Comparison of ENCODE assay signal across 11 cellular contexts in the genomic region with DNA sequence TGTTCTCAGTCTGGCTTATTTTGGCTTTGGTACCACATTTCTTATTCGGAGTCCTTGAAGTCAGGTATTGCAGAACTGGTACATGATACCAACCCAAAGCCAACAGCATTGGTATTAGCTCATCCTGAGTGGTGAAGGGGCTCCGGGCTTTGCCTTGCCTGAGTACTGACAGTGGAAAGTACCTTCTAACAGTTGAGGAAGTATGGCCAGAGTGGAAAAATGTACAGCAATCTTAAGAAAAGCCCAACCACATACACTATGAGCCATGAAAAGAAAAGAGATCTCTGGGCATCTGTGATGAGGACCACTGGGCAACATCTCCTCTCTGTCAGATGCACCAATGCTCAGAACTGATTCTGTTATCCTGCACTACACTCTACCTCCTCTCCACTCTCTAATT. TPM values are rescaled to one million over a fixed set of nuclear protein-coding genes. Genes with fewer than 3 reads are reported as not detected.
DNase-seq lines count a peak whose midpoint lies in the region; ATAC-seq and TF ChIP-seq lines count a peak whose summit lies in the region.
"Had no signal": no experiment of that assay in that cellular context is flagged by ENCODE, and none has a peak within 500 bp of the region (broad histone marks: within the 10 kb centered on the region; RNA-seq: fewer than 3 reads in every experiment).

No MANE protein-coding gene starts in this region.

- H3K27me3 Mint-ChIP-seq in activated CD4-positive, alpha-beta T cell treated with anti-CD3 and anti-CD28 coated beads, Interleukin-2, amount 10 ng/mL, durations not matched to agents 24 days and 14 days, result no peaks in the 10 kb centered on the region
- no peaks in the 10 kb centered on the region for H3K27me3 Mint-ChIP-seq in T-cell

- peak overlapping the region; percentile 94 for H3K27ac Mint-ChIP-seq in activated CD4-positive, alpha-beta T cell treated with anti-CD3 and anti-CD28 coated beads, Interleukin-2, amount 10 ng/mL, durations not matched to agents 24 days and 14 days
- H3K27ac Mint-ChIP-seq in T-cell, result peak overlapping the region; percentile 85 to 93

- POLR2A ChIA-PET in T-cell (lab: Charles Lee), result interaction anchor here (0.6 to 0.9 kb wide), 2 partner anchors 12 to 20 kb away, joined by 3 to 13 read pairs; no protein-coding TSS in a partner anchor

- intact Hi-C loops in activated CD4-positive, alpha-beta T cell treated with anti-CD3 and anti-CD28 coated beads, Interleukin-2, amount 10 ng/mL, durations not matched to agents 24 days and 14 days (cut with micrococcal nuclease), result loop anchor here (1.0 kb wide), 2 partner anchors 8 to 9 kb away; a partner anchor contains a TSS
- intact Hi-C loops in spleen (cut with DNase I; ENCODE audit: low total_unique reads), result loop anchor here (10.0 kb wide), 1 partner anchor 111 kb away; no protein-coding TSS in a partner anchor
- intact Hi-C loops in mammary epithelial cell (cut with micrococcal nuclease), result no loop called here

- peak; percentile 33 for ATAC-seq in HG02870 (IDR thresholded peaks at IDR 0.05; ENCODE audit: unreplicated experiment)
- ATAC-seq in T-cell (replicated peaks in 1 of 4), result peak in 1 of 4 experiments; percentile 17
- no peak for ATAC-seq in GM19328 (IDR thresholded peaks at IDR 0.05; ENCODE audit: unreplicated experiment)
- ATAC-seq: A549 had no signal

- DNase-seq in activated CD4-positive, alpha-beta T cell treated with anti-CD3 and anti-CD28 coated beads, Interleukin-2, amount 10 ng/mL, durations not matched to agents 24 days and 14 days, result peak; percentile 82
- DNase-seq in activated CD4-positive, alpha-beta T cell treated with anti-CD3 and anti-CD28 coated beads for 1 hour, result no peak
- DNase-seq in T-cell, result peak in 6 of 34 experiments; percentile 15 to 38 (median 21)
- DNase-seq in spleen, result no peak
- DNase-seq in GM03348 (ENCODE audit: low spot score), result no peak
- no peak for DNase-seq in mammary epithelial cell

- H3K4me3 ChIP-seq in spleen, result peak overlapping the region in 1 of 8 donors; percentile 49
- H3K4me3 ChIP-seq in mammary epithelial cell (replicated peaks in 1 of 3; ENCODE audit: insufficient read depth in 1 of 3, low read depth in 2 of 3, low read length in 3 of 3), result no peak overlapping the region
- H3K4me3 ChIP-seq: A549 had no signal

- TF ChIP-seq CTCF in spleen (IDR thresholded peaks at IDR 0.05 in 8 of 11, conservative IDR thresholded peaks at IDR 0.05 in 3 of 11) (no peak), mammary epithelial cell (conservative IDR thresholded peaks at IDR 0.05 in 1 of 2, IDR thresholded peaks at IDR 0.05 in 1 of 2; ENCODE audit: extremely low read depth in 1 of 2, insufficient read depth in 1 of 2, low read depth in 1 of 2, low read length in 2 of 2) (no peak)

- WGBS in spleen, 5 donors, result 24 to 48% (median 35%) methylated on average over 2 of the region's 2 CpGs
- 95% methylated on average over 2 of the region's 2 CpGs for WGBS in mammary epithelial cell (ENCODE audit: low coverage, missing lambda C conversion rate)

- H3K4me1 Mint-ChIP-seq in activated CD4-positive, alpha-beta T cell treated with anti-CD3 and anti-CD28 coated beads, Interleukin-2, amount 10 ng/mL, durations not matched to agents 24 days and 14 days, result peaks cover 83% of the 10 kb centered on the region
- peaks cover 97 to 100% (median 97%) of the 10 kb centered on the region in 3 donors for H3K4me1 Mint-ChIP-seq in T-cell

- no peaks in the 10 kb centered on the region for H3K9me3 Mint-ChIP-seq in activated CD4-positive, alpha-beta T cell treated with anti-CD3 and anti-CD28 coated beads, Interleukin-2, amount 10 ng/mL, durations not matched to agents 24 days and 14 days
- H3K9me3 Mint-ChIP-seq in T-cell, result no peaks in the 10 kb centered on the region

- in situ Hi-C loops in mammary epithelial cell (cut with MboI; ENCODE audit: low sequenced_read_pairs in 2 of 2), result no loop called here

- peaks cover 0 to 38% (median 0%) of the 10 kb centered on the region in 6 donors for H3K36me3 ChIP-seq in spleen
- no peaks in the 10 kb centered on the region for H3K36me3 ChIP-seq in mammary epithelial cell (ENCODE audit: insufficient read depth, low read length)

- peak overlapping the region; percentile 82 for H3K4me3 Mint-ChIP-seq in activated CD4-positive, alpha-beta T cell treated with anti-CD3 and anti-CD28 coated beads, Interleukin-2, amount 10 ng/mL, durations not matched to agents 24 days and 14 days
- H3K4me3 Mint-ChIP-seq in T-cell, result peak overlapping the region; percentile 59 to 90 (median 78)
- H3K4me3 Mint-ChIP-seq: neural crest cell had no signal

- no peak overlapping the region for H3K9ac ChIP-seq in mammary epithelial cell (ENCODE audit: insufficient read depth, low read length)

- H3K4me1 ChIP-seq in spleen, result peaks cover 65 to 100% (median 90%) of the 10 kb centered on the region in 6 donors
- H3K4me1 ChIP-seq in mammary epithelial cell (ENCODE audit: insufficient read depth, low read length), result no peaks in the 10 kb centered on the region
- H3K4me1 ChIP-seq: A549 had no signal

- H2AFZ ChIP-seq in mammary epithelial cell (ENCODE audit: low read depth, low read length), result no peak overlapping the region

- no peak overlapping the region for H3K4me2 ChIP-seq in mammary epithelial cell (ENCODE audit: insufficient read depth, low read depth, low read length)
- H3K4me2 ChIP-seq: A549 had no signal

- CTCF ChIA-PET in T-cell (lab: Charles Lee), result interaction anchor here (1.0 to 5.5 kb wide), 7 partner anchors 9 to 147 kb away, joined by 3 to 73 read pairs (median 10); a partner anchor contains a TSS
- CTCF ChIA-PET in mammary epithelial cell (lab: Charles Lee; ENCODE audit: low non-redundant PET), result no interaction called here

- H3K27ac ChIP-seq in spleen (peak overlapping the region; percentile 22 to 94 (median 86)), mammary epithelial cell (ENCODE audit: insufficient read depth, low read depth, low read length) (no peak overlapping the region)
- H3K27ac ChIP-seq: A549 had no signal

- no peaks in the 10 kb centered on the region for H3K27me3 ChIP-seq in spleen (replicated peaks in 1 of 7)
- H3K27me3 ChIP-seq in mammary epithelial cell (ENCODE audit: insufficient read depth, low read length), result no peaks in the 10 kb centered on the region

- no TSS peak for BruUV-seq in mammary epithelial cell (replicated peaks; lab: Mats Ljungman, UMichigan)

- no peaks in the 10 kb centered on the region for H3K79me2 ChIP-seq in mammary epithelial cell (ENCODE audit: insufficient read depth, low read length)

- dilution Hi-C loops in mammary epithelial cell (cut with HindIII; ENCODE audit: low sequenced_read_pairs), result no loop called here

- TF ChIP-seq POLR2A in spleen (IDR thresholded peaks at IDR 0.05), result no peak

- no peaks in the 10 kb centered on the region for H4K20me1 ChIP-seq in mammary epithelial cell (ENCODE audit: insufficient read depth, low read length)

- no peaks in the 10 kb centered on the region for H3K9me3 ChIP-seq in spleen
- H3K9me3 ChIP-seq in mammary epithelial cell (replicated peaks; ENCODE audit: insufficient read depth, low read length), result no peaks in the 10 kb centered on the region
- H3K9me3 ChIP-seq: A549 had no signal

- H3K36me3 Mint-ChIP-seq in activated CD4-positive, alpha-beta T cell treated with anti-CD3 and anti-CD28 coated beads, Interleukin-2, amount 10 ng/mL, durations not matched to agents 24 days and 14 days (ENCODE audit: low read depth), result peaks cover 70% of the 10 kb centered on the region
- peaks cover 24% of the 10 kb centered on the region for H3K36me3 Mint-ChIP-seq in T-cell

RNA-seq across cellular contexts. Expression of a gene that starts 8.3 kb away (rescaled TPM):
- total RNA-seq in activated CD4-positive, alpha-beta T cell treated with anti-CD3 and anti-CD28 coated beads, Interleukin-2, amount 10 ng/mL, durations not matched to agents 24 days and 14 days, result 758 and 792 TPM in 2 replicates
- total RNA-seq in T-cell (100 to 1,000 TPM; 338 to 574 (median 413) TPM), spleen (100 to 1,000 TPM; 488 to 968 (median 620) TPM), mammary epithelial cell (100 to 1,000 TPM; 149 to 454 TPM)
- polyA plus RNA-seq in spleen (100 to 1,000 TPM; 155 to 226 (median 206) TPM), mammary epithelial cell (1.2 TPM)
- polyA minus RNA-seq in mammary epithelial cell, result 1.1 TPM

RNA-seq across cellular contexts. Expression of a gene that starts 38.1 kb away (rescaled TPM):
- 0.26 and 0.40 TPM in 2 replicates for total RNA-seq in activated CD4-positive, alpha-beta T cell treated with anti-CD3 and anti-CD28 coated beads, Interleukin-2, amount 10 ng/mL, durations not matched to agents 24 days and 14 days
- under 1 TPM; 0.43 to 0.82 (median 0.54) TPM for total RNA-seq in T-cell
- 1 to 10 TPM in 1 of 7 donors, under 1 TPM in 6; 0.32 to 1.3 (median 0.69) TPM for total RNA-seq in spleen
- under 1 TPM; 0.04 to 0.11 (median 0.10) TPM for polyA plus RNA-seq in spleen
- not detected for total RNA-seq in mammary epithelial cell
- polyA plus RNA-seq in mammary epithelial cell, result 0.03 TPM
- polyA minus RNA-seq in mammary epithelial cell, result not detected
- total RNA-seq: cardiac septum had no signal
